In genomic region chr9:107874591-107875374, GRCh38 we compare ENCODE assay signal across 8 cellular contexts.
DNase-seq lines count a peak whose midpoint lies in the region; ATAC-seq and TF ChIP-seq lines count a peak whose summit lies in the region.

No MANE protein-coding gene starts in this region.

- H3K4me3 Mint-ChIP-seq in progenitor cell of endocrine pancreas (ENCODE audit: low read depth) = no peak overlapping the region

- no peak overlapping the region for H3K27ac Mint-ChIP-seq in progenitor cell of endocrine pancreas

- H3K27me3 Mint-ChIP-seq in progenitor cell of endocrine pancreas = peaks cover 85% of the 10 kb centered on the region

- DNase-seq in GM12865 (ENCODE audit: low read depth) = peak; percentile 69
- peak; percentile 39 for DNase-seq in SKM-1 treated with dmso at 0.1 percent for 144 hours (lab: John Stamatoyannopoulos, UW; ENCODE audit: unreplicated experiment)
- no peak for DNase-seq in stimulated activated CD4-positive, alpha-beta T cell treated with anti-CD3 and anti-CD28 coated beads, Interleukin-4, amount 100 ng/mL, for 4 hours
- DNase-seq in cortex of kidney (lab: John Stamatoyannopoulos, UW) = no peak
- no peak for DNase-seq in progenitor cell of endocrine pancreas (ENCODE audit: low spot score, unreplicated experiment)
- DNase-seq in glomerular visceral epithelial cell (ENCODE audit: extremely low spot score) = no peak

- TF ChIP-seq CTCF in GM12865 (IDR thresholded peaks at IDR 0.05; ENCODE audit: insufficient read depth, low read depth, low read length, missing control alignments) (no peak), progenitor cell of endocrine pancreas (IDR thresholded peaks at IDR 0.05; ENCODE audit: unreplicated experiment) (no peak)

- H3K4me3 ChIP-seq in GM12865 (ENCODE audit: low read depth, low read length) = no peak overlapping the region

- no peaks in the 10 kb centered on the region for H3K9me3 Mint-ChIP-seq in progenitor cell of endocrine pancreas (ENCODE audit: low read depth)

- no peaks in the 10 kb centered on the region for H3K36me3 Mint-ChIP-seq in progenitor cell of endocrine pancreas (ENCODE audit: insufficient read depth)

- no peaks in the 10 kb centered on the region for H3K4me1 Mint-ChIP-seq in progenitor cell of endocrine pancreas (ENCODE audit: low read depth)

- peak; percentile 79 for ATAC-seq in GM21381 (IDR thresholded peaks at IDR 0.05; ENCODE audit: unreplicated experiment)
- ATAC-seq in HG03139 (IDR thresholded peaks at IDR 0.05; ENCODE audit: unreplicated experiment) = peak; percentile 80

Comparison
In these comparisons a context has a peak if more than half of its experiments do, and no peak if none do; other contexts are left out.
1. DNase-seq: peak in GM12865 (single experiment) and SKM-1 treated with dmso at 0.1 percent for 144 hours (single experiment); none in stimulated activated CD4-positive, alpha-beta T cell treated with anti-CD3 and anti-CD28 coated beads, Interleukin-4, amount 100 ng/mL, for 4 hours (0 of 2), cortex of kidney (single experiment), progenitor cell of endocrine pancreas (single experiment) and glomerular visceral epithelial cell (single experiment).